Comparison of ENCODE assay signal across 14 cellular contexts in the genomic region with DNA sequence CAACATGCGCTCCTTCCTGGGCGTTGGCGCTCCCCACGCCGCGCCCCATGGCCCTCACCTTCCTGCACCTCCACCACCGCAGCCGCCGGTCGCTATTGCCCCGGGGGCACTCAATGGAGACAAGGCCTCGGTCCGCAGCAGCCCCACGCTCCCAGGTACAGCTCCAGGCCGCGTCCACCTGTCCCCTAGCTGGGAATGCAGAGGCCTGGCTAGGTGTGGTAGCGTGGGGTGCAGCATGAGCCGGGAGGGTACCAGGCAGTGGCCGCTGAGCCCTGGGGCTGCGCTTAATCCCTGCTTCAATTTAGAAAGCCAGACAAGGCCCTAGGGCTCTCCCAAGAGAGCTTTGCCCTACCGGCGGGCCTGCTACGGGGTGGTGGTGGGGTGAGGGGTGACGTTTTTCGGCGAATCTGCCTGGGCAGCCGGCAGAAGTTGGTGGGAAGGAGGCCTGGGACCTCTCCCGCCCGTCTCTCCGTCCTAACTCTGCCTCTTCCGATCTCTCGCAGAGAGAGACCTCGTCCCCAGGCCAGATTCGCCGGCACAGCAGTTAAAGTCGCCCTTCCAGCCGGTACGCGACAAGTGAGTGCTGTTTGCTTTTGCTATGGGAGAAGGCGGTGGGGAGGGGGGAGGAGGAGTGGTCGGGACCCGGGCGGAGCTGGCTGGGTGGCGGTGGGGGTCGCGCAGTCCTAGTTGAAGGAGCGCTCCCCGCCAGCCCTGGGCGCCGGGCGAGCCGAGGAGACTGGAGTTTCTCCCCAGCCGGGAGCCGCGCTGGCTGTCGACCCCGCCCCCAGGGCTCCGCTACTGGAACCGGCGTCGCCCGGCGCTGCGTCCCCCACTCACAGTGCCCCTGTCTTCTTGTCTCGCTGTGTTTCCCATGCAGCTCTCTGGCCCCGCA. TPM values are rescaled to one million over a fixed set of nuclear protein-coding genes. Genes with fewer than 3 reads are reported as not detected.
DNase-seq lines count a peak whose midpoint lies in the region; ATAC-seq, FAIRE-seq and TF ChIP-seq lines count a peak whose summit lies in the region.
"Had no signal": no experiment of that assay in that cellular context is flagged by ENCODE, and none has a peak within 500 bp of the region (broad histone marks: within the 10 kb centered on the region; RNA-seq: fewer than 3 reads in every experiment).

No MANE protein-coding gene starts in this region.

- 0 out of 2 replicates have a peak, but pooled peaks cover 4% of the 10 kb centered on the region for H3F3A ChIP-seq in GM23338 (replicated peaks; ENCODE audit: low read depth)

- no peak overlapping the region for H3K27ac Mint-ChIP-seq in GM23338
- no peak overlapping the region for H3K27ac Mint-ChIP-seq in astrocyte (ENCODE audit: unreplicated experiment)
- H3K27ac Mint-ChIP-seq: activated CD4-positive, alpha-beta memory T cell treated with anti-CD3 and anti-CD28 coated beads for 36 hours; immature natural killer cell had no signal

- H3K79me2 ChIP-seq in GM23338 (replicated peaks; ENCODE audit: insufficient read depth) (no peaks in the 10 kb centered on the region), astrocyte (ENCODE audit: insufficient read depth, low read length) (peaks cover 80% of the 10 kb centered on the region)

- H3K27me3 Mint-ChIP-seq in GM23338 (ENCODE audit: insufficient read depth, low read depth, poor library complexity) (peaks cover 89% of the 10 kb centered on the region), astrocyte (ENCODE audit: low read depth, unreplicated experiment) (peaks cover 70% of the 10 kb centered on the region)

- H4K20me1 ChIP-seq in GM23338 (replicated peaks; ENCODE audit: insufficient read depth) (peaks cover 4% of the 10 kb centered on the region), astrocyte (ENCODE audit: insufficient read depth, low read length) (peaks cover 22% of the 10 kb centered on the region)

- peaks cover 6% of the 10 kb centered on the region; the same call in 2 of the 3 replicates for H3K9me3 Mint-ChIP-seq in GM23338
- H3K9me3 Mint-ChIP-seq in astrocyte (ENCODE audit: unreplicated experiment) = peaks cover 21% of the 10 kb centered on the region

- peak overlapping the region; percentile 55 for H3K4me3 ChIP-seq in GM23338
- peak overlapping the region; percentile 42 for H3K4me3 ChIP-seq in astrocyte (ENCODE audit: insufficient read depth, low read depth, low read length)
- peak overlapping the region; percentile 59; the same call in 1 of the 2 replicates for H3K4me3 ChIP-seq in iPS-20b (ENCODE audit: low read length)
- H3K4me3 ChIP-seq: right lobe of liver had no signal

- H3K4me2 ChIP-seq in GM23338 = peak overlapping the region; percentile 77
- H3K4me2 ChIP-seq in astrocyte (ENCODE audit: low read length) = peak overlapping the region; percentile 90

- H3K36me3 Mint-ChIP-seq in GM23338 (ENCODE audit: low read depth) (no peaks in the 10 kb centered on the region; the same call in 2 of the 3 replicates), astrocyte (ENCODE audit: low read depth, unreplicated experiment) (peaks cover 3% of the 10 kb centered on the region)

- DNase-seq in GM23338 (ENCODE audit: low spot score) = peak; percentile 81
- peak; percentile 17 for DNase-seq in astrocyte (ENCODE audit: low read depth)
- DNase-seq in retina = peak; percentile 63
- DNase-seq in RWPE1 (ENCODE audit: low spot score) = no peak
- no peak for DNase-seq in hippocampal formation (lab: John Stamatoyannopoulos, UW)
- DNase-seq in SW 1271 (lab: John Stamatoyannopoulos, UW) = no peak
- DNase-seq: activated CD4-positive, alpha-beta memory T cell treated with anti-CD3 and anti-CD28 coated beads for 36 hours; immature natural killer cell; NCI-H1436 treated with DMSO at 0.1 percent for 48 hours; right lobe of liver; SHP77 treated with DMSO at 0.1 percent for 48 hours had no signal

- H3K27me3 ChIP-seq in GM23338 (ENCODE audit: insufficient read depth) (peaks cover 95% of the 10 kb centered on the region), astrocyte (ENCODE audit: insufficient read depth, low read length) (peaks cover 20% of the 10 kb centered on the region), iPS-20b (ENCODE audit: insufficient read depth, low read length) (peaks cover 96% of the 10 kb centered on the region)

- peak; percentile 20 for ATAC-seq in GM23338
- ATAC-seq: right lobe of liver had no signal

- peaks cover 25% of the 10 kb centered on the region for H3K4me1 ChIP-seq in GM23338 (ENCODE audit: insufficient read depth)
- H3K4me1 ChIP-seq in astrocyte (ENCODE audit: insufficient read depth, low read length) = peaks cover 27% of the 10 kb centered on the region
- H3K4me1 ChIP-seq in iPS-20b (ENCODE audit: insufficient read depth, low read length) = peaks cover 9% of the 10 kb centered on the region; the same call in 1 of the 2 replicates

- no peak for FAIRE-seq in astrocyte (lab: Jason Lieb, UNC)

- H3K4me3 Mint-ChIP-seq in GM23338 (peak overlapping the region; percentile 64), astrocyte (ENCODE audit: unreplicated experiment) (no peak overlapping the region)
- H3K4me3 Mint-ChIP-seq: activated CD4-positive, alpha-beta memory T cell treated with anti-CD3 and anti-CD28 coated beads for 36 hours; central memory CD8-positive, alpha-beta T cell had no signal

- peak overlapping the region; percentile 78 for H2AFZ ChIP-seq in GM23338
- H2AFZ ChIP-seq in astrocyte (ENCODE audit: low read depth, low read length) = no peak overlapping the region

- CTCF ChIA-PET in RWPE1 (lab: Yijun Ruan, JAX) = interaction anchor here (0.6 to 0.7 kb wide), 4 partner anchors 76 to 1127 kb away, joined by 3 to 4 read pairs (median 4); no protein-coding TSS in a partner anchor

- H3K27ac ChIP-seq in GM23338 (ENCODE audit: low read depth) (no peak overlapping the region), astrocyte (ENCODE audit: low read depth, low read length) (peak overlapping the region; percentile 77), iPS-20b (ENCODE audit: low read length) (no peak overlapping the region), RWPE1 (no peak overlapping the region)
- H3K27ac ChIP-seq: right lobe of liver had no signal

- H3K9me2 ChIP-seq in GM23338 (ENCODE audit: insufficient read depth) = no peaks in the 10 kb centered on the region

- POLR2A ChIA-PET in RWPE1 (lab: Yijun Ruan, JAX; ENCODE audit: low non-redundant PET) = no interaction called here

- H3K9ac ChIP-seq in astrocyte (ENCODE audit: low read length) (peak overlapping the region; percentile 75), iPS-20b (ENCODE audit: low read depth, low read length) (peak overlapping the region; percentile 32; the same call in 1 of the 2 replicates)

- no peak for TF ChIP-seq CTCF in GM23338 (conservative IDR thresholded peaks at IDR 0.05; ENCODE audit: low read depth in 2 of 2)
- TF ChIP-seq CTCF in astrocyte (IDR thresholded peaks at IDR 0.05; ENCODE audit: insufficient read depth, low read depth, low read length) = no peak
- TF ChIP-seq CTCF in RWPE1 (conservative IDR thresholded peaks at IDR 0.05; ENCODE audit: low read depth) = no peak

- peaks cover 36% of the 10 kb centered on the region for H3K4me1 Mint-ChIP-seq in GM23338
- H3K4me1 Mint-ChIP-seq in astrocyte (ENCODE audit: low read depth, unreplicated experiment) = no peaks in the 10 kb centered on the region
- H3K4me1 Mint-ChIP-seq: central memory CD8-positive, alpha-beta T cell had no signal

- H3K36me3 ChIP-seq in GM23338 (ENCODE audit: insufficient read depth) = no peaks in the 10 kb centered on the region
- no peaks in the 10 kb centered on the region for H3K36me3 ChIP-seq in astrocyte (ENCODE audit: insufficient read depth, low read length)
- no peaks in the 10 kb centered on the region for H3K36me3 ChIP-seq in iPS-20b (ENCODE audit: insufficient read depth, low read depth, low read length)
- H3K36me3 ChIP-seq: right lobe of liver had no signal

- no peaks in the 10 kb centered on the region for H3K9me3 ChIP-seq in astrocyte (ENCODE audit: insufficient read depth, low read depth, low read length)
- H3K9me3 ChIP-seq in iPS-20b (ENCODE audit: insufficient read depth, low read depth, low read length) = no peaks in the 10 kb centered on the region
- H3K9me3 ChIP-seq: right lobe of liver had no signal

TF ChIP-seq in GM23338, 12 proteins besides CTCF, POLR2A, EP300 and RAD21 (continues in another document):
- TF ChIP-seq ZNF114 (CRISPR knock-in tag; IDR thresholded peaks at IDR 0.05) (no peak), EZH2 (IDR thresholded peaks at IDR 0.05; ENCODE audit: low read depth, unreplicated experiment) (peak; percentile 42)
- TF ChIP-seq, protein P1, sequence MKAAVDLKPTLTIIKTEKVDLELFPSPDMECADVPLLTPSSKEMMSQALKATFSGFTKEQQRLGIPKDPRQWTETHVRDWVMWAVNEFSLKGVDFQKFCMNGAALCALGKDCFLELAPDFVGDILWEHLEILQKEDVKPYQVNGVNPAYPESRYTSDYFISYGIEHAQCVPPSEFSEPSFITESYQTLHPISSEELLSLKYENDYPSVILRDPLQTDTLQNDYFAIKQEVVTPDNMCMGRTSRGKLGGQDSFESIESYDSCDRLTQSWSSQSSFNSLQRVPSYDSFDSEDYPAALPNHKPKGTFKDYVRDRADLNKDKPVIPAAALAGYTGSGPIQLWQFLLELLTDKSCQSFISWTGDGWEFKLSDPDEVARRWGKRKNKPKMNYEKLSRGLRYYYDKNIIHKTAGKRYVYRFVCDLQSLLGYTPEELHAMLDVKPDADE (IDR thresholded peaks at IDR 0.05) = no peak

RNA-seq across cellular contexts. Expression of a gene that starts 4.7 kb away (rescaled TPM):
- 0.58 and 1.8 TPM in 2 replicates for total RNA-seq in GM23338 (2014; rRNA removed; shearing (Covaris generic))
- polyA plus RNA-seq in GM23338 (2016; fragmentation: Nextera tagmentation; extraction: Ambion mirVana) = 0.11 and 0.19 TPM in 2 replicates
- total RNA-seq in astrocyte = 0.14 and 0.52 TPM in 2 replicates
- total RNA-seq: activated CD4-positive, alpha-beta memory T cell treated with anti-CD3 and anti-CD28 coated beads for 36 hours; myocyte; right lobe of liver had no signal
- polyA plus RNA-seq: immature natural killer cell had no signal

Comparison
In these comparisons a context has a peak if more than half of its experiments do, and no peak if none do; other contexts are left out.
1. DNase-seq: peak in GM23338 (single experiment), astrocyte (single experiment) and retina (single experiment); none in RWPE1 (single experiment), hippocampal formation (0 of 2) and SW 1271 (0 of 2).
2. Peak in every context shown above with its lines, with median percentiles within 50 percentile points of each other: H3K4me3 ChIP-seq.